Comparison of ENCODE assay signal across 22 cellular contexts in the genomic region with DNA sequence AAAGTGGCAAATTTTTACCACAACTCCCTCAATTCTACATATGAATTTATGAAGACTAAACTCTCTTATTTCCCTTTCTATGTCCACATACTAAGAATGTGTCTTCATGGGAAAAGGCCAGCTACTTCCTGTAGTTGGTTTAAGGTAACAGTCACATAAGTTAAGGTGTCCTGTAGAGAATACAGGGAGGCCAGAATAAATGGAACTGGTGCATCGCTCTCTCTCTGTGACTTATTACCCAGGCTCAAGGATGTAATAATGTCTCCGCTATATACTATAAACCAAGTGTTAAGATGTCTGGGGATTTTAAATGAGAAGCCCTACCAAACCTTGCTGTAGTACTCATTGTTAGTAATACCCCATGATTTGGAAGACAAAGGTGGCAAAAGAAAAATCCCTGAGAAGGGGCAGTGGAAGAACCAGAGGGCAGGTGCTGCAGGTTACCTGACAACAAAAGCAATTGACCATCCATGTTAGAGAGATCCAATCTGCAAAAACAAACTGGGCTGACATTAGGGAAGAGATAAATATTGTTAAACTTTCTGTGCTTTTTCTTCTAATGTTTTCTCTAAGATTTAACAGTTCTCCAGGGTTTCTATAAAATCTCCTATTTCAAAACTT.
"Had no signal": no experiment of that assay in that cellular context is flagged by ENCODE, and none has a peak within 500 bp of the region (broad histone marks: within the 10 kb centered on the region; RNA-seq: fewer than 3 reads in every experiment).

No MANE protein-coding gene starts in this region.

- H3K4me3 ChIP-seq: cardiac muscle cell had no signal

- H3K36me3 ChIP-seq: brain microvascular endothelial cell, cardiac muscle cell had no signal

- H3K27me3 ChIP-seq: brain microvascular endothelial cell, cardiac muscle cell had no signal

- ATAC-seq: activated T-helper 17 cell treated with anti-CD3 and anti-CD28 coated beads, Interleukin-2, amount 50 U/mL, for 72 hours; T-helper 17 cell had no signal

- H3K27ac ChIP-seq: brain microvascular endothelial cell, cardiac muscle cell had no signal

- DNase-seq: activated CD4-positive, alpha-beta memory T cell treated with anti-CD3 and anti-CD28 coated beads for 36 hours; activated CD4-positive, alpha-beta T cell treated with anti-CD3 and anti-CD28 coated beads, Interleukin-2, amount 10 ng/mL, durations not matched to agents 7 days and 5 days; activated CD4-positive, CD25-positive, alpha-beta regulatory T cell; activated CD8-positive, alpha-beta memory T cell treated with anti-CD3 and anti-CD28 coated beads for 24 hours; activated gamma-delta T cell; activated naive CD4-positive, alpha-beta T cell treated with anti-CD3 and anti-CD28 coated beads for 36 hours; activated T-cell treated with anti-CD3 and anti-CD28 coated beads for 4 hours; activated T-cell treated with anti-CD3 and anti-CD28 coated beads, Interleukin-2, amount 50 U/mL, for 48 hours; brain microvascular endothelial cell; MM.1S; NCI-H1105; NCI-H1436; NCI-H187; NCI-H2081; NCI-H345; NCI-H510A; NCI-H526 treated with DMSO at 0.1 percent for 48 hours; SIG-M5; T-helper 17 cell; T-helper 9 cell had no signal
